Comparison of ENCODE assay signal across 8 cellular contexts in genomic region chr19:6738726-6739389, GRCh38. TPM values are rescaled to one million over a fixed set of nuclear protein-coding genes. Genes with fewer than 3 reads are reported as not detected.
DNase-seq lines count a peak whose midpoint lies in the region; ATAC-seq, FAIRE-seq and TF ChIP-seq lines count a peak whose summit lies in the region.

No MANE protein-coding gene starts in this region.

- H3K4me3 Mint-ChIP-seq in HFFc6: peak overlapping the region; percentile 99
- H3K4me3 Mint-ChIP-seq in endodermal cell: peak overlapping the region; percentile 90
- peak overlapping the region; percentile 96 for H3K4me3 Mint-ChIP-seq in nephron progenitor cell

- no peak for DNase-seq in HFFc6
- DNase-seq in endodermal cell: peak; percentile 96
- peak; percentile 54 for DNase-seq in nephron progenitor cell
- no peak for DNase-seq in middle frontal gyrus (ENCODE audit: extremely low spot score, low spot score)
- no peak for DNase-seq in glomerular visceral epithelial cell (ENCODE audit: extremely low spot score)
- no peak for DNase-seq in urothelium cell line (ENCODE audit: low spot score)

- TF ChIP-seq CTCF in HFFc6 (IDR thresholded peaks at IDR 0.05) (peak; percentile 54), WI38 (IDR thresholded peaks at IDR 0.05; ENCODE audit: low read depth, low read length) (no peak; the same call in 1 of the 2 replicates), endodermal cell (conservative IDR thresholded peaks at IDR 0.05) (peak; percentile 6), nephron progenitor cell (IDR thresholded peaks at IDR 0.05) (no peak)

- peak overlapping the region; percentile 68 for H3K27ac ChIP-seq in endodermal cell (ENCODE audit: low read depth, low read length)

- H3K4me1 ChIP-seq in endodermal cell (ENCODE audit: control insufficient read depth, insufficient read depth, low read length): peaks cover 3% of the 10 kb centered on the region

- no peaks in the 10 kb centered on the region for H3K27me3 ChIP-seq in endodermal cell (ENCODE audit: control insufficient read depth, insufficient read depth, low read length, poor library complexity, severe bottlenecking)

- H3K4me1 Mint-ChIP-seq in HFFc6 (ENCODE audit: low read depth) (peaks cover 54% of the 10 kb centered on the region), endodermal cell (peaks cover 46% of the 10 kb centered on the region), nephron progenitor cell (peaks cover 77% of the 10 kb centered on the region)

- peaks cover 10% of the 10 kb centered on the region for H3K36me3 Mint-ChIP-seq in HFFc6 (ENCODE audit: low read depth)
- H3K36me3 Mint-ChIP-seq in endodermal cell (ENCODE audit: low read depth): peaks cover 27% of the 10 kb centered on the region
- peaks cover 15% of the 10 kb centered on the region for H3K36me3 Mint-ChIP-seq in nephron progenitor cell (ENCODE audit: low read depth)

- H3K4me3 ChIP-seq in WI38 (ENCODE audit: low read depth, low read length) (peak overlapping the region; percentile 23; the same call in 1 of the 2 replicates), endodermal cell (ENCODE audit: low read length) (peak overlapping the region; percentile 89)

- H3K27me3 Mint-ChIP-seq in HFFc6 (ENCODE audit: insufficient read depth) (no peaks in the 10 kb centered on the region; the same call in 1 of the 2 replicates), endodermal cell (ENCODE audit: insufficient read depth) (no peaks in the 10 kb centered on the region), nephron progenitor cell (ENCODE audit: low read depth, poor library complexity) (no peaks in the 10 kb centered on the region)

- H3K9ac ChIP-seq in endodermal cell (ENCODE audit: extremely low read depth, low read length, poor library complexity, severe bottlenecking): peak overlapping the region; percentile 97

- peaks cover 28% of the 10 kb centered on the region for H3K36me3 ChIP-seq in endodermal cell (ENCODE audit: control insufficient read depth, insufficient read depth, low read length)

- H3K27ac Mint-ChIP-seq in HFFc6 (peak overlapping the region; percentile 85), endodermal cell (peak overlapping the region; percentile 98), nephron progenitor cell (peak overlapping the region; percentile 97)

- no peaks in the 10 kb centered on the region for H3K9me3 Mint-ChIP-seq in HFFc6
- H3K9me3 Mint-ChIP-seq in endodermal cell: no peaks in the 10 kb centered on the region
- H3K9me3 Mint-ChIP-seq in nephron progenitor cell: no peaks in the 10 kb centered on the region

- H3K9me3 ChIP-seq in endodermal cell (ENCODE audit: control insufficient read depth, low read length): no peaks in the 10 kb centered on the region

- ATAC-seq in GM19455 (IDR thresholded peaks at IDR 0.05; ENCODE audit: unreplicated experiment): no peak

- no peak for FAIRE-seq in urothelium cell line (lab: Jason Lieb, UNC)

- WGBS in endodermal cell (ENCODE audit: insufficient coverage in 1 of 2, insufficient read length in 1 of 2), 2 experiments: 11 to 23% methylated on average over 16 to 26 of the region's 26 CpGs

RNA-seq across cellular contexts. Expression of gene TRIP10, which starts 0.6 kb away (rescaled TPM):
- 10 to 100 TPM; 46.1 to 53.3 (median 48.8) TPM for total RNA-seq in HFFc6 (2021; fragmentation: NEBNext Ultra II Directional; extraction: Animal tissue kit (Norgen Biotek cat#: 25700))
- total RNA-seq in endodermal cell: 100 to 1,000 TPM; 111 to 116 TPM
- 61.0 TPM for polyA plus RNA-seq in endodermal cell (2013, experiment 1 of 2)
- 65.1 TPM for polyA plus RNA-seq in endodermal cell (2013, experiment 2 of 2)

RNA-seq across cellular contexts. Expression of gene GPR108, which starts 1.5 kb away (rescaled TPM):
- 10 to 100 TPM; 52.2 to 60.5 (median 56.4) TPM for total RNA-seq in HFFc6 (2021; fragmentation: NEBNext Ultra II Directional; extraction: Animal tissue kit (Norgen Biotek cat#: 25700))
- 10 to 100 TPM; 61.4 to 67.2 TPM for total RNA-seq in endodermal cell
- 36.8 TPM for polyA plus RNA-seq in endodermal cell (2013, experiment 1 of 2)
- polyA plus RNA-seq in endodermal cell (2013, experiment 2 of 2): 36.6 TPM

RNA-seq across cellular contexts. Expression of gene C3, which starts 18.4 kb away (rescaled TPM):
- 1 to 10 TPM in 4 of 6 experiments, under 1 TPM in 2; 0.82 to 1.5 (median 1.2) TPM for total RNA-seq in HFFc6 (2021; fragmentation: NEBNext Ultra II Directional; extraction: Animal tissue kit (Norgen Biotek cat#: 25700))
- 10 to 100 TPM; 13.7 to 23.5 TPM for total RNA-seq in endodermal cell
- 1.6 TPM for polyA plus RNA-seq in endodermal cell (2013, experiment 1 of 2)
- 1.8 TPM for polyA plus RNA-seq in endodermal cell (2013, experiment 2 of 2)

RNA-seq across cellular contexts. Expression of gene SH2D3A, which starts 28.4 kb away (rescaled TPM):
- not detected for total RNA-seq in HFFc6 (2021; fragmentation: NEBNext Ultra II Directional; extraction: Animal tissue kit (Norgen Biotek cat#: 25700))
- total RNA-seq in endodermal cell: 10 to 100 TPM; 10.7 to 16.4 TPM
- 1.0 TPM for polyA plus RNA-seq in endodermal cell (2013, experiment 1 of 2)
- polyA plus RNA-seq in endodermal cell (2013, experiment 2 of 2): 1.1 TPM

RNA-seq across cellular contexts. Expression of gene VAV1, which starts 33.6 kb away (rescaled TPM):
- not detected for total RNA-seq in HFFc6 (2021; fragmentation: NEBNext Ultra II Directional; extraction: Animal tissue kit (Norgen Biotek cat#: 25700))
- not detected for total RNA-seq in endodermal cell
- not detected for polyA plus RNA-seq in endodermal cell (2013, experiment 1 of 2)
- not detected for polyA plus RNA-seq in endodermal cell (2013, experiment 2 of 2)

Comparison
In these comparisons a context has a peak if more than half of its experiments do, and no peak if none do; other contexts are left out.
1. DNase-seq: peak in endodermal cell (single experiment) and nephron progenitor cell (single experiment); none in HFFc6 (single experiment), middle frontal gyrus (single experiment), glomerular visceral epithelial cell (single experiment) and urothelium cell line (single experiment).
2. CTCF ChIP-seq: peak in HFFc6 (single experiment) and endodermal cell (single experiment); none in WI38 (single experiment) and nephron progenitor cell (single experiment).
3. RNA of gene C3, which starts 18.4 kb away (total RNA-seq): 13.7 to 23.5 TPM in endodermal cell; 0.82 to 1.5 TPM in HFFc6; every median in the first group is over 4 times any median in the second.
4. Peak in every context shown above with its lines, with median percentiles within 50 percentile points of each other: H3K27ac Mint-ChIP-seq and H3K4me3 Mint-ChIP-seq.